10 cellular contexts compared by ENCODE assay signal in genomic region chr17:48915459-48916282, GRCh38. TPM values are rescaled to one million over a fixed set of nuclear protein-coding genes. Genes with fewer than 3 reads are reported as not detected.
A peak's percentile ranks its signal among the peaks of the same experiment; 100 is the strongest.
DNase-seq lines count a peak whose midpoint lies in the region; ATAC-seq and TF ChIP-seq lines count a peak whose summit lies in the region.
"Had no signal": no experiment of that assay in that cellular context is flagged by ENCODE, and none has a peak within 500 bp of the region (broad histone marks: within the 10 kb centered on the region; RNA-seq: fewer than 3 reads in every experiment).

No MANE protein-coding gene starts in this region.

- peak; percentile 76 for DNase-seq in AG09309 (ENCODE audit: low read depth)
- peak; percentile 84 for DNase-seq in activated CD8-positive, alpha-beta memory T cell treated with anti-CD3 and anti-CD28 coated beads for 24 hours
- peak; percentile 90 for DNase-seq in fibroblast of villous mesenchyme (ENCODE audit: low read depth)
- DNase-seq in stimulated activated CD4-positive, alpha-beta T cell treated with anti-CD3 and anti-CD28 coated beads, Interleukin-4, amount 100 ng/mL, for 24 hours = peak; percentile 69
- no peak for DNase-seq in epidermal melanocyte (ENCODE audit: insufficient read length, low spot score)
- no peak for DNase-seq in COR-L47 (lab: John Stamatoyannopoulos, UW)

- ATAC-seq in GM19351 (IDR thresholded peaks at IDR 0.05; ENCODE audit: unreplicated experiment) (peak; percentile 83), HG03571 (IDR thresholded peaks at IDR 0.05; ENCODE audit: unreplicated experiment) (peak; percentile 62)

- H3K4me3 ChIP-seq in AG09309 (ENCODE audit: control insufficient read depth, low read depth, low read length) = no peak overlapping the region
- H3K4me3 ChIP-seq in fibroblast of villous mesenchyme (ENCODE audit: low read depth, low read length) = no peak overlapping the region

- TF ChIP-seq CTCF in AG09309 (IDR thresholded peaks at IDR 0.05; ENCODE audit: control insufficient read depth, insufficient read depth, low read depth, low read length, missing control alignments) = no peak
- TF ChIP-seq CTCF in fibroblast of villous mesenchyme (IDR thresholded peaks at IDR 0.05; ENCODE audit: insufficient read depth, low read depth, low read length) = no peak

RNA-seq across cellular contexts. Expression of gene UBE2Z, which starts 7.5 kb away (rescaled TPM):
- 104 and 120 TPM in 2 replicates for total RNA-seq in fibroblast of villous mesenchyme

RNA-seq across cellular contexts. Expression of gene ATP5MC1, which starts 23.1 kb away (rescaled TPM):
- 28.7 and 62.2 TPM in 2 replicates for total RNA-seq in fibroblast of villous mesenchyme

RNA-seq across cellular contexts. Expression of gene SNF8, which starts 29.0 kb away (rescaled TPM):
- 61.3 and 87.0 TPM in 2 replicates for total RNA-seq in fibroblast of villous mesenchyme

RNA-seq across cellular contexts. Expression of gene GIP, which starts 52.7 kb away (rescaled TPM):
- total RNA-seq in fibroblast of villous mesenchyme = not detected in 2 replicates
- total RNA-seq: H1, lower leg skin had no signal

Comparison
In these comparisons a context has a peak if more than half of its experiments do, and no peak if none do; other contexts are left out.
1. DNase-seq: peak in AG09309 (single experiment), activated CD8-positive, alpha-beta memory T cell treated with anti-CD3 and anti-CD28 coated beads for 24 hours (single experiment), fibroblast of villous mesenchyme (single experiment) and stimulated activated CD4-positive, alpha-beta T cell treated with anti-CD3 and anti-CD28 coated beads, Interleukin-4, amount 100 ng/mL, for 24 hours (single experiment); none in epidermal melanocyte (single experiment) and COR-L47 (single experiment).